ENCODE assay signal across 25 cellular contexts in the genomic region with DNA sequence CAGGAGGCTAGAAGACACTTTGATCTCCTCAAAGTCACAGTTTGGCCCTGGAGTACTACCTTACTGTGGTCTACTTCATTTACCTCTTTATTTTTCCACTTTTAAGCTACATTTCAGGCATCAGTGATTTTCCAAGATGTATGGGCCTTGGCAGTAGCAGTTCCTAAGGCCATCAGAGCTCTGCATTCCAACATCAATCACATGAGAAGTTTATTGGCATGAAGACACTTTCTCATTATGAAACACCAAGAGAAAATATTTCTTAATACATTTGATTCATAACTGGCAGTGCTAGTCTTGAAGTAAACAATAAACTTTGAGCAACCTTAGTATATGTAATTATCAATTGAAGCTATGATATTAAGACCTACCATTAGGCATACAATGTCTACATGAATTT.
"Had no signal": no experiment of that assay in that cellular context is flagged by ENCODE, and none has a peak within 500 bp of the region (broad histone marks: within the 10 kb centered on the region; RNA-seq: fewer than 3 reads in every experiment).

No MANE protein-coding gene starts in this region.

- H2AFZ ChIP-seq: parathyroid adenoma had no signal

- H3K4me3 ChIP-seq: dorsolateral prefrontal cortex, esophagus muscularis mucosa, lung, mucosa of descending colon, right atrium auricular region, spleen, suprapubic skin, transverse colon, upper lobe of right lung, uterus had no signal

- H3K9me3 ChIP-seq: esophagus muscularis mucosa, mucosa of descending colon, neutrophil, right atrium auricular region, spleen, suprapubic skin, transverse colon, upper lobe of right lung, uterus had no signal

- H3K36me3 ChIP-seq: esophagus muscularis mucosa, neutrophil, right atrium auricular region, spleen, suprapubic skin, transverse colon, upper lobe of right lung, uterus had no signal

- H3K27ac ChIP-seq: dorsolateral prefrontal cortex, esophagus muscularis mucosa, foreskin keratinocyte, neutrophil, parathyroid adenoma, right atrium auricular region, spleen, suprapubic skin, transverse colon, upper lobe of right lung, uterus had no signal

- H3K4me1 ChIP-seq: esophagus muscularis mucosa, foreskin keratinocyte, parathyroid adenoma, right atrium auricular region, spleen, suprapubic skin, transverse colon, upper lobe of right lung, uterus had no signal

- H3K79me2 ChIP-seq: parathyroid adenoma had no signal

- ATAC-seq: foreskin keratinocyte; left ventricle myocardium superior; mucosa of descending colon; natural killer cell treated with Interleukin-12 subunit alpha and Interleukin-12 subunit beta and Interleukin-15 and Interleukin-18, amount 100 ng/mL, for 72 hours; sciatic nerve; stimulated activated naive CD8-positive, alpha-beta T cell treated with anti-CD3 and anti-CD28 coated beads, Interleukin-15, amount 100 ng/mL, for 72 hours; upper lobe of right lung had no signal

- H3K9ac ChIP-seq: parathyroid adenoma had no signal

- DNase-seq: central memory CD4-positive, alpha-beta T cell; dorsolateral prefrontal cortex; effector CD4-positive, alpha-beta T cell; foreskin keratinocyte; glutamatergic neuron; hypothalamus; left ventricle myocardium superior; mesenchymal stem cell; mucosa of descending colon; naive B cell; spleen; stimulated activated CD4-positive, alpha-beta T cell treated with anti-CD3 and anti-CD28 coated beads, Interleukin-2, amount 100 ng/mL, for 48 hours; stimulated activated naive CD4-positive, alpha-beta T cell; stimulated activated naive CD8-positive, alpha-beta T cell treated with anti-CD3 and anti-CD28 coated beads, Interleukin-15, amount 100 ng/mL, for 72 hours; transverse colon; upper lobe of right lung; uterus had no signal

- H3K27me3 ChIP-seq: esophagus muscularis mucosa, neutrophil, right atrium auricular region, spleen, suprapubic skin, transverse colon, upper lobe of right lung, uterus had no signal
